Comparison of ENCODE assay signal across 8 cellular contexts in genomic region chr3:137032465-137033120, GRCh38.
DNase-seq lines count a peak whose midpoint lies in the region; ATAC-seq, FAIRE-seq and TF ChIP-seq lines count a peak whose summit lies in the region.

No MANE protein-coding gene starts in this region.

- intact Hi-C loops in K562 (cut with micrococcal nuclease): loop anchor here (2.0 to 10.0 kb wide), 3 partner anchors 762 to 940 kb away; no protein-coding TSS in a partner anchor

- POLR2A ChIA-PET in K562 (lab: Yijun Ruan, JAX): interaction anchor here (0.7 kb wide), 2 partner anchors 20 to 174 kb away, joined by 3 read pairs; no protein-coding TSS in a partner anchor

- no peaks in the 10 kb centered on the region for H3K79me2 ChIP-seq in K562 (ENCODE audit: control insufficient read depth, insufficient read depth, low read length)

- ATAC-seq in HG02759 (IDR thresholded peaks at IDR 0.05; ENCODE audit: unreplicated experiment): peak; percentile 95
- ATAC-seq in K562: peak; percentile 90

- peak; percentile 70 for FAIRE-seq in K562 (lab: Jason Lieb, UNC)

- H3K9me3 ChIP-seq in K562 (replicated peaks; ENCODE audit: control insufficient read depth, insufficient read depth, low read depth, low read length) (no peaks in the 10 kb centered on the region), iPS DF 6.9 (ENCODE audit: control insufficient read depth, insufficient read depth, low read length) (no peaks in the 10 kb centered on the region)

- H3K9me1 ChIP-seq in K562 (ENCODE audit: control insufficient read depth, insufficient read depth, low read length): no peaks in the 10 kb centered on the region

- H3K4me1 ChIP-seq in K562 (replicated peaks in 1 of 2; ENCODE audit: control insufficient read depth in 2 of 2, insufficient read depth in 2 of 2, low read length in 2 of 2) (peaks cover 0 to 3% of the 10 kb centered on the region in 2 experiments; a peak in 3 of 5 replicates), iPS DF 6.9 (ENCODE audit: control insufficient read depth, insufficient read depth, low read length) (0 out of 2 replicates have a peak, but pooled peaks cover 2% of the 10 kb centered on the region)

- no TSS peak for BruUV-seq in K562 (replicated peaks; lab: Mats Ljungman, UMichigan)

- TF ChIP-seq CTCF in GM12873 (IDR thresholded peaks at IDR 0.05; ENCODE audit: insufficient read depth, low read depth, low read length, missing control alignments) (peak; percentile 99), K562 (IDR thresholded peaks at IDR 0.05 in 2 of 3, conservative IDR thresholded peaks at IDR 0.05 in 1 of 3; ENCODE audit: insufficient read depth in 2 of 3, low read depth in 1 of 3, low read length in 3 of 3) (peak; percentile 74 to 89 (median 79))

- DNase-seq in NCI-H146 (lab: John Stamatoyannopoulos, UW) (peak; percentile 88), T1000 (lab: John Stamatoyannopoulos, UW) (peak; percentile 77), K562 (ENCODE audit: extremely low read depth in 1 of 4, low spot score in 3 of 4) (peak; percentile 72 to 77 (median 75)), iPS DF 6.9 (ENCODE audit: low read depth, low spot score) (peak; percentile 96), skeletal muscle cell (ENCODE audit: low read depth) (peak; percentile 40), GF-D8 (lab: John Stamatoyannopoulos, UW) (no peak)

- H3K36me3 ChIP-seq in K562 (ENCODE audit: control insufficient read depth, insufficient read depth, low read length) (no peaks in the 10 kb centered on the region), iPS DF 6.9 (ENCODE audit: control insufficient read depth, insufficient read depth, low read length) (no peaks in the 10 kb centered on the region)

- CTCF ChIA-PET in K562 (lab: Yijun Ruan, JAX; ENCODE audit: low intra/inter-chr PET ratio): interaction anchor here (0.7 kb wide), 1 partner anchor 954 kb away, joined by 3 read pairs; no protein-coding TSS in a partner anchor

- H3K4me2 ChIP-seq in K562 (ENCODE audit: insufficient read depth, low read length): peak overlapping the region; percentile 33

- no peak overlapping the region for H3K4me3 ChIP-seq in K562
- H3K4me3 ChIP-seq in iPS DF 6.9 (ENCODE audit: low read length): peak overlapping the region; percentile 18; the same call in 1 of the 2 replicates
- peak overlapping the region; percentile 43 for H3K4me3 ChIP-seq in skeletal muscle cell (ENCODE audit: low read depth, low read length)

- in situ Hi-C loops in K562 (cut with MboI): no loop called here

- TF ChIP-seq POLR2A in K562 (conservative IDR thresholded peaks at IDR 0.05): no peak

- H3K27ac ChIP-seq in K562 (ENCODE audit: extremely low read depth, low read depth, low read length) (no peak overlapping the region), iPS DF 6.9 (ENCODE audit: low read length) (no peak overlapping the region)

- no peak overlapping the region for H3K9ac ChIP-seq in K562 (ENCODE audit: insufficient read depth in 1 of 2, low read depth in 2 of 2, low read length in 2 of 2)

- peaks cover 3 to 11% of the 10 kb centered on the region in 2 experiments; a peak in 3 of 5 replicates for H3K27me3 ChIP-seq in K562 (ENCODE audit: control insufficient read depth in 2 of 2, insufficient read depth in 2 of 2, low read length in 2 of 2)
- H3K27me3 ChIP-seq in iPS DF 6.9 (ENCODE audit: control insufficient read depth, insufficient read depth, low read length): no peaks in the 10 kb centered on the region

- TF ChIP-seq EP300 in K562 (IDR thresholded peaks at IDR 0.05; ENCODE audit: low read length): no peak

- 7% methylated on average over 31 of the region's 31 CpGs for WGBS in K562 (ENCODE audit: insufficient coverage, low coverage, missing lambda C conversion rate)
- no CpG with 5 or more reads among the region's 31 CpGs for WGBS in iPS DF 6.9 (ENCODE audit: insufficient coverage, insufficient read length)

- peak; percentile 41 to 60 for TF ChIP-seq RAD21 in K562 (CRISPR knock-in tag; conservative IDR thresholded peaks at IDR 0.05 in 1 of 2, IDR thresholded peaks at IDR 0.05 in 1 of 2)

- H4K20me1 ChIP-seq in K562 (replicated peaks; ENCODE audit: control insufficient read depth, insufficient read depth, low read length): no peaks in the 10 kb centered on the region

- peak overlapping the region; percentile 63 for H2AFZ ChIP-seq in K562 (ENCODE audit: low read depth, low read length)

TF ChIP-seq in K562, 482 proteins besides CTCF, POLR2A, EP300 and RAD21:
- TF ChIP-seq PML (IDR thresholded peaks at IDR 0.05; ENCODE audit: low read length) (no peak), ATF1 (CRISPR knock-in tag; IDR thresholded peaks at IDR 0.05) (no peak), ATF1 (tag; IDR thresholded peaks at IDR 0.05) (no peak), SMC3 (conservative IDR thresholded peaks at IDR 0.05; ENCODE audit: insufficient read depth, low read depth, low read length) (peak; percentile 60), JUND (IDR thresholded peaks at IDR 0.05; ENCODE audit: borderline replicate concordance, low read depth, low read length) (0 out of 2 replicates have a peak, but pooled peaks have one; percentile 14), JUND (tag; IDR thresholded peaks at IDR 0.05; ENCODE audit: borderline replicate concordance, low read depth, low read length) (no peak), STAT6 (CRISPR knock-in tag; IDR thresholded peaks at IDR 0.05) (no peak), MED1 (CRISPR knock-in tag; IDR thresholded peaks at IDR 0.05; ENCODE audit: borderline replicate concordance) (no peak), PHF21A (IDR thresholded peaks at IDR 0.05; ENCODE audit: borderline replicate concordance, low read depth) (no peak), TEAD1 (CRISPR knock-in tag; IDR thresholded peaks at IDR 0.05) (no peak)
- TF ChIP-seq, protein P1, sequence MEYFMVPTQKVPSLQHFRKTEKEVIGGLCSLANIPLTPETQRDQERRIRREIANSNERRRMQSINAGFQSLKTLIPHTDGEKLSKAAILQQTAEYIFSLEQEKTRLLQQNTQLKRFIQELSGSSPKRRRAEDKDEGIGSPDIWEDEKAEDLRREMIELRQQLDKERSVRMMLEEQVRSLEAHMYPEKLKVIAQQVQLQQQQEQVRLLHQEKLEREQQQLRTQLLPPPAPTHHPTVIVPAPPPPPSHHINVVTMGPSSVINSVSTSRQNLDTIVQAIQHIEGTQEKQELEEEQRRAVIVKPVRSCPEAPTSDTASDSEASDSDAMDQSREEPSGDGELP (CRISPR knock-in tag; IDR thresholded peaks at IDR 0.05; ENCODE audit: borderline replicate concordance): 0 out of 2 replicates have a peak, but pooled peaks have one; percentile 19
- TF ChIP-seq, protein P2, sequence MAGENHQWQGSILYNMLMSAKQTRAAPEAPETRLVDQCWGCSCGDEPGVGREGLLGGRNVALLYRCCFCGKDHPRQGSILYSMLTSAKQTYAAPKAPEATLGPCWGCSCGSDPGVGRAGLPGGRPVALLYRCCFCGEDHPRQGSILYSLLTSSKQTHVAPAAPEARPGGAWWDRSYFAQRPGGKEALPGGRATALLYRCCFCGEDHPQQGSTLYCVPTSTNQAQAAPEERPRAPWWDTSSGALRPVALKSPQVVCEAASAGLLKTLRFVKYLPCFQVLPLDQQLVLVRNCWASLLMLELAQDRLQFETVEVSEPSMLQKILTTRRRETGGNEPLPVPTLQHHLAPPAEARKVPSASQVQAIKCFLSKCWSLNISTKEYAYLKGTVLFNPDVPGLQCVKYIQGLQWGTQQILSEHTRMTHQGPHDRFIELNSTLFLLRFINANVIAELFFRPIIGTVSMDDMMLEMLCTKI (IDR thresholded peaks at IDR 0.05; ENCODE audit: partially characterized antibody): no peak
